1 cellular context compared by ENCODE assay signal in the genomic region with DNA sequence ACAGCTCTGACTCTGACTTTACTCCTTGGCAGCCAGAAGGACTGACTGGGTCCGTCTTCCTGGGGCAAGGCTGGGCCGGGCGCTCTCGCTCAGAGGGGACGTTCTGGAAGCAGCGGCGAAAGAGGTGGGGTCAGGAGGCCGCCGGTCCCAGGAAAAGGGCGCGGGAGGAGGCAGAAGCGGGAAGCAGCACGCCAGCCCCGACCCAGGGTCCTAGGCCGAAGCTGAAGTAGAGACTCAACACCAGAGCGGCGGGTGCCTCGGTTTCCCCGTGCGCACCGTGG.
TF ChIP-seq lines count a peak whose summit lies in the region.

No MANE protein-coding gene starts in this region.

TF ChIP-seq in HepG2, 621 proteins besides CTCF, POLR2A, EP300 and RAD21 (continued from another document and continues in another):
- no peak for TF ChIP-seq ZBTB40 (IDR thresholded peaks at IDR 0.05)
- TF ChIP-seq ZBTB40 (CRISPR knock-in tag; IDR thresholded peaks at IDR 0.05), result no peak
- 0 out of 2 replicates have a peak, but pooled peaks have one; percentile 26 for TF ChIP-seq TBX2 (CRISPR knock-in tag; IDR thresholded peaks at IDR 0.05; ENCODE audit: borderline replicate concordance)
- no peak for TF ChIP-seq GLI4 (CRISPR knock-in tag; IDR thresholded peaks at IDR 0.05; ENCODE audit: borderline replicate concordance)
- TF ChIP-seq ZNF333 (CRISPR knock-in tag; IDR thresholded peaks at IDR 0.05; ENCODE audit: borderline replicate concordance), result no peak
- no peak for TF ChIP-seq NCOA2 (CRISPR knock-in tag; IDR thresholded peaks at IDR 0.05)
- TF ChIP-seq ZFP1 (CRISPR knock-in tag; IDR thresholded peaks at IDR 0.05), result no peak
- TF ChIP-seq GATAD1 (CRISPR knock-in tag; IDR thresholded peaks at IDR 0.05), result no peak
- TF ChIP-seq, protein P1, sequence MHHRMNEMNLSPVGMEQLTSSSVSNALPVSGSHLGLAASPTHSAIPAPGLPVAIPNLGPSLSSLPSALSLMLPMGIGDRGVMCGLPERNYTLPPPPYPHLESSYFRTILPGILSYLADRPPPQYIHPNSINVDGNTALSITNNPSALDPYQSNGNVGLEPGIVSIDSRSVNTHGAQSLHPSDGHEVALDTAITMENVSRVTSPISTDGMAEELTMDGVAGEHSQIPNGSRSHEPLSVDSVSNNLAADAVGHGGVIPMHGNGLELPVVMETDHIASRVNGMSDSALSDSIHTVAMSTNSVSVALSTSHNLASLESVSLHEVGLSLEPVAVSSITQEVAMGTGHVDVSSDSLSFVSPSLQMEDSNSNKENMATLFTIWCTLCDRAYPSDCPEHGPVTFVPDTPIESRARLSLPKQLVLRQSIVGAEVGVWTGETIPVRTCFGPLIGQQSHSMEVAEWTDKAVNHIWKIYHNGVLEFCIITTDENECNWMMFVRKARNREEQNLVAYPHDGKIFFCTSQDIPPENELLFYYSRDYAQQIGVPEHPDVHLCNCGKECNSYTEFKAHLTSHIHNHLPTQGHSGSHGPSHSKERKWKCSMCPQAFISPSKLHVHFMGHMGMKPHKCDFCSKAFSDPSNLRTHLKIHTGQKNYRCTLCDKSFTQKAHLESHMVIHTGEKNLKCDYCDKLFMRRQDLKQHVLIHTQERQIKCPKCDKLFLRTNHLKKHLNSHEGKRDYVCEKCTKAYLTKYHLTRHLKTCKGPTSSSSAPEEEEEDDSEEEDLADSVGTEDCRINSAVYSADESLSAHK (CRISPR knock-in tag; IDR thresholded peaks at IDR 0.05; ENCODE audit: borderline replicate concordance), result no peak
- TF ChIP-seq HNRNPUL1 (IDR thresholded peaks at IDR 0.05; ENCODE audit: low read depth, low read length), result no peak
- TF ChIP-seq IKZF1 (IDR thresholded peaks at IDR 0.05), result no peak
- TF ChIP-seq ONECUT2 (CRISPR knock-in tag; IDR thresholded peaks at IDR 0.05), result no peak
- TF ChIP-seq NR2F1 (CRISPR knock-in tag; IDR thresholded peaks at IDR 0.05), result no peak
- TF ChIP-seq ZNF788 (CRISPR knock-in tag; IDR thresholded peaks at IDR 0.05; ENCODE audit: borderline replicate concordance), result 0 out of 2 replicates have a peak, but pooled peaks have one; percentile 6
- TF ChIP-seq ZNF501 (CRISPR knock-in tag; IDR thresholded peaks at IDR 0.05), result peak; percentile 11; the same call in 1 of the 2 replicates
- no peak for TF ChIP-seq EED (CRISPR knock-in tag; IDR thresholded peaks at IDR 0.05)
- TF ChIP-seq, protein P2, sequence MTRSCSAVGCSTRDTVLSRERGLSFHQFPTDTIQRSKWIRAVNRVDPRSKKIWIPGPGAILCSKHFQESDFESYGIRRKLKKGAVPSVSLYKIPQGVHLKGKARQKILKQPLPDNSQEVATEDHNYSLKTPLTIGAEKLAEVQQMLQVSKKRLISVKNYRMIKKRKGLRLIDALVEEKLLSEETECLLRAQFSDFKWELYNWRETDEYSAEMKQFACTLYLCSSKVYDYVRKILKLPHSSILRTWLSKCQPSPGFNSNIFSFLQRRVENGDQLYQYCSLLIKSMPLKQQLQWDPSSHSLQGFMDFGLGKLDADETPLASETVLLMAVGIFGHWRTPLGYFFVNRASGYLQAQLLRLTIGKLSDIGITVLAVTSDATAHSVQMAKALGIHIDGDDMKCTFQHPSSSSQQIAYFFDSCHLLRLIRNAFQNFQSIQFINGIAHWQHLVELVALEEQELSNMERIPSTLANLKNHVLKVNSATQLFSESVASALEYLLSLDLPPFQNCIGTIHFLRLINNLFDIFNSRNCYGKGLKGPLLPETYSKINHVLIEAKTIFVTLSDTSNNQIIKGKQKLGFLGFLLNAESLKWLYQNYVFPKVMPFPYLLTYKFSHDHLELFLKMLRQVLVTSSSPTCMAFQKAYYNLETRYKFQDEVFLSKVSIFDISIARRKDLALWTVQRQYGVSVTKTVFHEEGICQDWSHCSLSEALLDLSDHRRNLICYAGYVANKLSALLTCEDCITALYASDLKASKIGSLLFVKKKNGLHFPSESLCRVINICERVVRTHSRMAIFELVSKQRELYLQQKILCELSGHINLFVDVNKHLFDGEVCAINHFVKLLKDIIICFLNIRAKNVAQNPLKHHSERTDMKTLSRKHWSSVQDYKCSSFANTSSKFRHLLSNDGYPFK (CRISPR knock-in tag; IDR thresholded peaks at IDR 0.05; ENCODE audit: borderline replicate concordance), result 0 out of 2 replicates have a peak, but pooled peaks have one; percentile 13
- TF ChIP-seq ZNF646 (CRISPR knock-in tag; IDR thresholded peaks at IDR 0.05), result no peak
- no peak for TF ChIP-seq ZBED4 (CRISPR knock-in tag; IDR thresholded peaks at IDR 0.05; ENCODE audit: borderline replicate concordance)
- TF ChIP-seq MYNN (CRISPR knock-in tag; IDR thresholded peaks at IDR 0.05; ENCODE audit: low read depth), result no peak
- TF ChIP-seq TBX3 (IDR thresholded peaks at IDR 0.05; ENCODE audit: borderline replicate concordance), result no peak
- no peak for TF ChIP-seq CEBPB (IDR thresholded peaks at IDR 0.05; ENCODE audit: borderline replicate concordance, low read depth, low read length)
- TF ChIP-seq SETDB1 (CRISPR knock-in tag; IDR thresholded peaks at IDR 0.05; ENCODE audit: borderline replicate concordance), result no peak
- TF ChIP-seq ZNF512 (CRISPR knock-in tag; IDR thresholded peaks at IDR 0.05), result no peak
- TF ChIP-seq NR1H2 (CRISPR knock-in tag; IDR thresholded peaks at IDR 0.05; ENCODE audit: borderline replicate concordance, low read depth), result no peak
